In genomic region chr1:35211113-35211399, GRCh38 we compare ENCODE assay signal across 18 cellular contexts.
"Had no signal": no experiment of that assay in that cellular context is flagged by ENCODE, and none has a peak within 500 bp of the region (broad histone marks: within the 10 kb centered on the region; RNA-seq: fewer than 3 reads in every experiment).

No MANE protein-coding gene starts in this region.

- ATAC-seq: activated CD8-positive, alpha-beta T cell treated with anti-CD3 and anti-CD28 coated beads, Interleukin-2, amount 10 ng/mL, durations not matched to agents 7 days and 5 days; foreskin keratinocyte; left colon; lower lobe of right lung had no signal

- H3K9me3 ChIP-seq: lower lobe of right lung, transverse colon had no signal

- H3K27ac ChIP-seq: brain microvascular endothelial cell, foreskin keratinocyte, lower lobe of right lung, transverse colon had no signal

- H3K27me3 ChIP-seq: brain microvascular endothelial cell, foreskin keratinocyte, transverse colon had no signal

- H3K27ac Mint-ChIP-seq: activated CD8-positive, alpha-beta T cell treated with anti-CD3 and anti-CD28 coated beads, Interleukin-2, amount 10 ng/mL, durations not matched to agents 7 days and 5 days; activated naive CD8-positive, alpha-beta T cell treated with anti-CD3 and anti-CD28 coated beads for 36 hours had no signal

- H3K36me3 ChIP-seq: brain microvascular endothelial cell, lower lobe of right lung, transverse colon had no signal

- H3K4me3 Mint-ChIP-seq: activated CD8-positive, alpha-beta T cell treated with anti-CD3 and anti-CD28 coated beads, Interleukin-2, amount 10 ng/mL, durations not matched to agents 7 days and 5 days; activated naive CD8-positive, alpha-beta T cell treated with anti-CD3 and anti-CD28 coated beads for 36 hours had no signal

- H3K36me3 Mint-ChIP-seq: activated naive CD8-positive, alpha-beta T cell treated with anti-CD3 and anti-CD28 coated beads for 36 hours; WTC11 had no signal

- DNase-seq: activated CD4-positive, alpha-beta T cell treated with anti-CD3 and anti-CD28 coated beads for 48 hours; activated CD8-positive, alpha-beta memory T cell treated with anti-CD3 and anti-CD28 coated beads, Interleukin-2, amount 50 U/mL, for 48 hours; activated CD8-positive, alpha-beta T cell treated with anti-CD3 and anti-CD28 coated beads, Interleukin-2, amount 10 ng/mL, durations not matched to agents 7 days and 5 days; activated naive CD8-positive, alpha-beta T cell treated with anti-CD3 and anti-CD28 coated beads for 36 hours; brain microvascular endothelial cell; cortex of kidney; effector memory CD4-positive, alpha-beta T cell; foreskin keratinocyte; left colon; lower lobe of right lung; midbrain; stimulated activated CD4-positive, alpha-beta T cell treated with anti-CD3 and anti-CD28 coated beads, Interleukin-15, amount 100 ng/mL, for 24 hours; stimulated activated CD4-positive, alpha-beta T cell treated with anti-CD3 and anti-CD28 coated beads, Interleukin-4, amount 100 ng/mL, for 1 hour; stimulated activated naive CD4-positive, alpha-beta T cell; transverse colon had no signal

- H3K4me1 ChIP-seq: foreskin keratinocyte, lower lobe of right lung, transverse colon had no signal

- H3K9me3 Mint-ChIP-seq: activated naive CD8-positive, alpha-beta T cell treated with anti-CD3 and anti-CD28 coated beads for 36 hours; WTC11 had no signal

- H3K27me3 Mint-ChIP-seq: activated naive CD8-positive, alpha-beta T cell treated with anti-CD3 and anti-CD28 coated beads for 36 hours had no signal

- FAIRE-seq: islet of Langerhans, TTC549 had no signal

- H3K4me1 Mint-ChIP-seq: activated naive CD8-positive, alpha-beta T cell treated with anti-CD3 and anti-CD28 coated beads for 36 hours had no signal

- H3K4me3 ChIP-seq: lower lobe of right lung, transverse colon had no signal
